Comparison of ENCODE assay signal across 19 cellular contexts in the genomic region with DNA sequence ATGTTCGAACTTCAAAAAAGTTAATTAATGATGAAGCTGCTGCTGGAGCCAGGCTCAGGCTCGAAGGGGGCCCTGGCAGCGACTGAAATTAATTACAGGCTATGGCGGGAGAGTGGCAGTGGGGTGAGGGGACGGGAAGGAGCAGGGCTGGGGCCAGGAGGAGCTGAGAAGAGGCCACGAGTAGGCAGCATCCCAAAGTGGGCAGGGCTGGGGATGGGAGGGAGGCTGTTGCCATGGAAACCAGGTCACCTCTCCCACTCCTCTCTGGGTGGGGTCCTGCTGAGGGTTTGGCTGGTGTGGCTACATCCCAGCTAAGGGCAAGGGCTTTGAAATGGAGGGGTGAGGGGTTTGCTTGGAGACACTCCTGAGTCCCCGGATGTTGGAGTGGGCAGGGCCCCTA. TPM values are rescaled to one million over a fixed set of nuclear protein-coding genes. Genes with fewer than 3 reads are reported as not detected.
"Had no signal": no experiment of that assay in that cellular context is flagged by ENCODE, and none has a peak within 500 bp of the region (broad histone marks: within the 10 kb centered on the region; RNA-seq: fewer than 3 reads in every experiment).

No MANE protein-coding gene starts in this region.

- H3K9me3 Mint-ChIP-seq: naive thymus-derived CD4-positive, alpha-beta T cell; nephron progenitor cell had no signal

- H3K27me3 ChIP-seq: right atrium auricular region had no signal

- H3K27ac Mint-ChIP-seq: endodermal cell; naive thymus-derived CD4-positive, alpha-beta T cell; nephron progenitor cell had no signal

- H3K36me3 Mint-ChIP-seq: naive thymus-derived CD4-positive, alpha-beta T cell had no signal

- H3K79me2 ChIP-seq: hepatocyte had no signal

- H3K4me1 ChIP-seq: foreskin keratinocyte, right atrium auricular region had no signal

- ATAC-seq: foreskin keratinocyte; left cardiac atrium; left ventricle myocardium superior; naive thymus-derived CD4-positive, alpha-beta T cell had no signal

- H3K4me3 ChIP-seq: colonic mucosa, hepatocyte, lung, right atrium auricular region had no signal

- H3K4me2 ChIP-seq: hepatocyte had no signal

- H3K4me3 Mint-ChIP-seq: endodermal cell; naive thymus-derived CD4-positive, alpha-beta T cell; nephron progenitor cell had no signal

- H3K27ac ChIP-seq: colonic mucosa, foreskin keratinocyte, hepatocyte, neutrophil, right atrium auricular region had no signal

- H3K36me3 ChIP-seq: colonic mucosa, neutrophil, right atrium auricular region had no signal

- DNase-seq: colonic mucosa; dermis blood vessel endothelial cell; endodermal cell; erythroblast; foreskin keratinocyte; kidney; left cardiac atrium; left ventricle myocardium superior; naive thymus-derived CD4-positive, alpha-beta T cell; nephron progenitor cell; small intestine; stimulated activated CD4-positive, alpha-beta T cell treated with anti-CD3 and anti-CD28 coated beads, Interleukin-2, amount 100 ng/mL, for 48 hours; stimulated activated naive CD4-positive, alpha-beta T cell treated with Interleukin-2 at 50 U/mL for 16 hours; trophoblast cell had no signal

RNA-seq across cellular contexts. Expression of gene CACNA1I, which starts 23.9 kb away (rescaled TPM):
- total RNA-seq: dermis blood vessel endothelial cell, endothelial cell of umbilical vein, left ventricle myocardium superior had no signal
- polyA plus RNA-seq: endothelial cell of umbilical vein, foreskin keratinocyte had no signal
